ENCODE assay signal across 16 cellular contexts in genomic region chr7:76269895-76270294, GRCh38. TPM values are rescaled to one million over a fixed set of nuclear protein-coding genes. Genes with fewer than 3 reads are reported as not detected.
A peak's percentile ranks its signal among the peaks of the same experiment; 100 is the strongest.
DNase-seq lines count a peak whose midpoint lies in the region; ATAC-seq, FAIRE-seq and TF ChIP-seq lines count a peak whose summit lies in the region.
"Had no signal": no experiment of that assay in that cellular context is flagged by ENCODE, and none has a peak within 500 bp of the region (broad histone marks: within the 10 kb centered on the region; RNA-seq: fewer than 3 reads in every experiment).

No MANE protein-coding gene starts in this region.

- no peak overlapping the region for H2AK5ac ChIP-seq in H1 (ENCODE audit: low read depth, low read length)

- no peak overlapping the region; the same call in 1 of the 2 replicates for H3K18ac ChIP-seq in H1 (ENCODE audit: extremely low read depth, low read length)

- no peak overlapping the region for H3K56ac ChIP-seq in H1 (replicated peaks; ENCODE audit: insufficient read length, low read depth, low read length)

- no peak overlapping the region for H3K4ac ChIP-seq in H1 (replicated peaks; ENCODE audit: insufficient read length, low read depth, low read length)

- H4K20me1 ChIP-seq in H1 (replicated peaks in 1 of 2; ENCODE audit: control insufficient read depth in 1 of 2, insufficient read depth in 2 of 2, low read length in 2 of 2): no peaks in the 10 kb centered on the region

- POLR2A ChIA-PET in H1 (lab: Charles Lee; ENCODE audit: partially characterized antibody): interaction anchor here (1.2 to 2.1 kb wide), 6 partner anchors 12 to 50 kb away, joined by 3 to 11 read pairs (median 6); no protein-coding TSS in a partner anchor

- peaks cover 31% of the 10 kb centered on the region for H3K4me1 Mint-ChIP-seq in nephron
- peaks cover 5% of the 10 kb centered on the region for H3K4me1 Mint-ChIP-seq in type B pancreatic cell (ENCODE audit: unreplicated experiment)
- H3K4me1 Mint-ChIP-seq in immature natural killer cell: no peaks in the 10 kb centered on the region

- no peaks in the 10 kb centered on the region for H3K79me1 ChIP-seq in H1 (ENCODE audit: low read depth, low read length)

- H2BK20ac ChIP-seq in H1 (ENCODE audit: low read length): no peak overlapping the region

- peaks cover 10% of the 10 kb centered on the region; the same call in 1 of the 2 replicates for H3K23me2 ChIP-seq in H1 (ENCODE audit: low read depth, low read length)

- peaks cover 3% of the 10 kb centered on the region for H3K4me1 ChIP-seq in RWPE2 (ENCODE audit: insufficient read depth, poor library complexity, severe bottlenecking)
- peaks cover 7 to 32% (median 22%) of the 10 kb centered on the region in 4 experiments for H3K4me1 ChIP-seq in H1 (replicated peaks in 1 of 4; ENCODE audit: control insufficient read depth in 3 of 4, insufficient read depth in 4 of 4, low read length in 3 of 4)

- H4K8ac ChIP-seq in H1 (ENCODE audit: extremely low read depth, insufficient read depth, low read length): no peak overlapping the region; the same call in 1 of the 2 replicates

- TF ChIP-seq CTCF in RWPE2 (IDR thresholded peaks at IDR 0.05; ENCODE audit: poor library complexity, severe bottlenecking) (no peak), H1 (IDR thresholded peaks at IDR 0.05; ENCODE audit: control extremely low read depth in 1 of 3, insufficient read depth in 1 of 3, low read depth in 1 of 3, low read length in 3 of 3) (no peak), nephron (IDR thresholded peaks at IDR 0.05; ENCODE audit: unreplicated experiment in 3 of 3) (no peak), type B pancreatic cell (conservative IDR thresholded peaks at IDR 0.05) (no peak)

- peaks cover 6% of the 10 kb centered on the region for H3K27me3 ChIP-seq in RWPE2 (ENCODE audit: insufficient read depth, poor library complexity, severe bottlenecking)
- H3K27me3 ChIP-seq in H1 (replicated peaks in 1 of 4; ENCODE audit: control insufficient read depth in 3 of 4, extremely low read depth in 1 of 4, insufficient read depth in 3 of 4, low read length in 3 of 4): peaks cover 0 to 5% (median 3%) of the 10 kb centered on the region in 4 experiments; a peak in 4 of 7 replicates

- no peak for TF ChIP-seq RAD21 in H1 (IDR thresholded peaks at IDR 0.05 in 1 of 2, conservative IDR thresholded peaks at IDR 0.05 in 1 of 2; ENCODE audit: low read depth in 2 of 2, low read length in 2 of 2)

- H4K5ac ChIP-seq in H1 (ENCODE audit: insufficient read length, low read depth, low read length): no peak overlapping the region

- no peak overlapping the region for H3K14ac ChIP-seq in H1 (ENCODE audit: insufficient read length)

- no peak overlapping the region; a peak in 1 of 4 replicates for H3K4me2 ChIP-seq in H1 (ENCODE audit: insufficient read depth in 1 of 2, low read depth in 2 of 2, low read length in 2 of 2)
- H3K4me2 ChIP-seq: KMS-11 had no signal

- no peak overlapping the region; the same call in 1 of the 2 replicates for H2BK12ac ChIP-seq in H1 (ENCODE audit: low read depth, low read length)

- H3K36me3 ChIP-seq in RWPE2 (ENCODE audit: low read depth) (no peaks in the 10 kb centered on the region), H1 (ENCODE audit: control insufficient read depth in 2 of 4, insufficient read depth in 4 of 4, low read length in 3 of 4) (no peaks in the 10 kb centered on the region)

- H3K27me3 Mint-ChIP-seq in nephron (ENCODE audit: low read depth) (peaks cover 82% of the 10 kb centered on the region), type B pancreatic cell (peaks cover 74% of the 10 kb centered on the region), immature natural killer cell (ENCODE audit: low read depth in 3 of 3) (peaks cover 7 to 11% (median 8%) of the 10 kb centered on the region in 3 donors)

- H3K36me3 Mint-ChIP-seq in nephron (ENCODE audit: low read depth) (no peaks in the 10 kb centered on the region), type B pancreatic cell (no peaks in the 10 kb centered on the region), immature natural killer cell (no peaks in the 10 kb centered on the region)
- H3K36me3 Mint-ChIP-seq: CD4-positive, CD25-positive, alpha-beta regulatory T cell had no signal

- H3K27ac Mint-ChIP-seq in nephron: peak overlapping the region; percentile 48 to 71 (median 70)
- H3K27ac Mint-ChIP-seq in type B pancreatic cell: no peak overlapping the region
- H3K27ac Mint-ChIP-seq in immature natural killer cell: no peak overlapping the region
- H3K27ac Mint-ChIP-seq: B cell; CD4-positive, CD25-positive, alpha-beta regulatory T cell had no signal

- TF ChIP-seq POLR2A in H1 (IDR thresholded peaks at IDR 0.05; ENCODE audit: control extremely low read depth in 1 of 2, low read depth in 2 of 2, low read length in 2 of 2): no peak

- FAIRE-seq in H1 (lab: Jason Lieb, UNC): no peak
- no peak for FAIRE-seq in RCC 7860 (lab: Jason Lieb, UNC)

- H3K23ac ChIP-seq in H1 (ENCODE audit: insufficient read length): no peak overlapping the region

- H3K27ac ChIP-seq in RWPE2 (ENCODE audit: poor library complexity, severe bottlenecking): no peak overlapping the region
- no peak overlapping the region for H3K27ac ChIP-seq in H1 (ENCODE audit: low read depth, low read length)
- H3K27ac ChIP-seq: KMS-11 had no signal

- H3K4me3 Mint-ChIP-seq in nephron (peak overlapping the region; percentile 51 to 74 (median 63)), type B pancreatic cell (peak overlapping the region; percentile 8), immature natural killer cell (no peak overlapping the region)
- H3K4me3 Mint-ChIP-seq: B cell; CD4-positive, CD25-positive, alpha-beta regulatory T cell had no signal

- H2BK5ac ChIP-seq in H1 (ENCODE audit: low read depth, low read length): 0 out of 2 replicates have a peak overlapping the region, but pooled peaks have one; percentile 4

- ATAC-seq in RWPE2 (ENCODE audit: low read depth): peak; percentile 40; the same call in 2 of the 3 replicates
- ATAC-seq: PC-3 had no signal

- H2AFZ ChIP-seq in H1 (ENCODE audit: low read length): no peak overlapping the region

- no peak overlapping the region for H2BK15ac ChIP-seq in H1 (ENCODE audit: low read length)

- DNase-seq in RWPE2 (ENCODE audit: low spot score) (no peak), H1 (ENCODE audit: low read depth in 1 of 2, low spot score in 2 of 2) (no peak), type B pancreatic cell (ENCODE audit: extremely low spot score, unreplicated experiment) (no peak), immature natural killer cell (no peak), RCC 7860 (ENCODE audit: low spot score) (no peak), HPDE6-E6E7 (ENCODE audit: extremely low spot score) (no peak)
- DNase-seq: Caco-2; CD4-positive, CD25-positive, alpha-beta regulatory T cell; NCI-H1092; NCI-H146; NCI-H2081; NCI-H748 treated with DMSO at 0.1 percent for 48 hours; PC-3 had no signal

- H3K9ac ChIP-seq in H1 (replicated peaks in 1 of 4; ENCODE audit: extremely low read depth in 1 of 4, low read depth in 3 of 4, low read length in 3 of 4): 0 out of 7 replicates have a peak overlapping the region, but pooled peaks of 1 of the 4 experiments have one; percentile 10
- H3K9ac ChIP-seq: KMS-11 had no signal

- no peak overlapping the region for H4K91ac ChIP-seq in H1 (replicated peaks; ENCODE audit: insufficient read length, low read length)

- H3K9me3 Mint-ChIP-seq in nephron: no peaks in the 10 kb centered on the region
- no peaks in the 10 kb centered on the region for H3K9me3 Mint-ChIP-seq in type B pancreatic cell
- no peaks in the 10 kb centered on the region for H3K9me3 Mint-ChIP-seq in immature natural killer cell
- H3K9me3 Mint-ChIP-seq: CD4-positive, CD25-positive, alpha-beta regulatory T cell had no signal

- WGBS in H1 (ENCODE audit: extremely low coverage in 1 of 2, insufficient coverage in 1 of 2, insufficient read length in 1 of 2, insufficient replicate concordance in 2 of 2, low coverage in 1 of 2, low lambda C conversion rate in 2 of 2, missing lambda C conversion rate in 1 of 2), 2 experiments: 42% methylated on average over 5 of the region's 5 CpGs; no CpG with 5 or more reads in 1 of the 2 experiments

- no peaks in the 10 kb centered on the region for H3K79me2 ChIP-seq in H1 (ENCODE audit: control insufficient read depth in 1 of 2, insufficient read depth in 2 of 2, low read length in 2 of 2)

- CTCF ChIA-PET in H1 (lab: Charles Lee; ENCODE audit: partially characterized antibody): interaction anchor here (0.6 to 4.8 kb wide), 13 partner anchors 9 to 103 kb away, joined by 3 to 26 read pairs (median 4); partner anchors contain the start of gene SRRM3

- no peaks in the 10 kb centered on the region for H3K9me3 ChIP-seq in RWPE2 (ENCODE audit: severe bottlenecking)
- H3K9me3 ChIP-seq in H1 (ENCODE audit: insufficient read depth in 2 of 2, low read depth in 1 of 2, low read length in 1 of 2): no peaks in the 10 kb centered on the region
- H3K9me3 ChIP-seq: Caco-2 had no signal

- no peak overlapping the region for H3K4me3 ChIP-seq in RWPE2 (ENCODE audit: severe bottlenecking)
- H3K4me3 ChIP-seq in H1 (ENCODE audit: extremely low read depth in 1 of 4, insufficient read depth in 2 of 4, low read depth in 3 of 4, low read length in 4 of 4): no peak overlapping the region

- no peak for TF ChIP-seq EP300 in H1 (IDR thresholded peaks at IDR 0.05; ENCODE audit: borderline replicate concordance in 1 of 2, low read depth in 2 of 2, low read length in 2 of 2)

- H2BK120ac ChIP-seq in H1 (replicated peaks; ENCODE audit: low read depth, low read length): no peak overlapping the region

TF ChIP-seq in H1, 55 proteins besides CTCF, POLR2A, EP300 and RAD21 (continues in another document):
- TF ChIP-seq JUN (IDR thresholded peaks at IDR 0.05; ENCODE audit: low read depth, low read length): no peak
- TF ChIP-seq TAF1 (IDR thresholded peaks at IDR 0.05; ENCODE audit: low read depth, low read length): no peak
- TF ChIP-seq GTF2F1 (IDR thresholded peaks at IDR 0.05; ENCODE audit: borderline replicate concordance, low read depth, low read length): no peak
- TF ChIP-seq SIN3A (conservative IDR thresholded peaks at IDR 0.05 in 1 of 2, IDR thresholded peaks at IDR 0.05 in 1 of 2; ENCODE audit: low read depth in 1 of 2, low read length in 2 of 2): no peak
- no peak for TF ChIP-seq SP4 (IDR thresholded peaks at IDR 0.05; ENCODE audit: low read length)
- no peak for TF ChIP-seq ZNF274 (IDR thresholded peaks at IDR 0.05; ENCODE audit: borderline replicate concordance, extremely low read depth, low read length)

RNA-seq across cellular contexts. Expression of gene HSPB1, which starts 32.6 kb away (rescaled TPM):
- total RNA-seq in H1 (2021; fragmentation: NEBNext Ultra II Directional; extraction: Animal tissue kit (Norgen Biotek cat#: 25700)): 165 and 194 TPM in 2 replicates
- polyA plus RNA-seq in H1 (2011; rRNA removed) (254 and 440 TPM in 2 replicates), immature natural killer cell (10 to 100 TPM; 11.2 to 49.8 (median 34.6) TPM)
- 140 TPM for polyA plus RNA-seq in H1 (2011; cell fraction: cytosol; rRNA removed)
- 158 TPM for polyA plus RNA-seq in H1 (2011; cell fraction: nucleus; rRNA removed)
- 103 to 239 TPM (median 205 TPM) in 4 replicates for polyA plus RNA-seq in H1 (2012, experiment 1 of 2)
- 130 TPM for polyA plus RNA-seq in H1 (2012, experiment 2 of 2)
- polyA plus RNA-seq in H1 (2013, experiment 1 of 2): 200 TPM
- 202 TPM for polyA plus RNA-seq in H1 (2013, experiment 2 of 2)
- 12.2 and 16.7 TPM in 2 replicates for polyA minus RNA-seq in H1 (2011; rRNA and poly(A)+ RNA removed)
- 52.6 TPM for polyA minus RNA-seq in H1 (2011; cell fraction: cytosol; rRNA and poly(A)+ RNA removed)
- polyA minus RNA-seq in H1 (2011; cell fraction: nucleus; rRNA and poly(A)+ RNA removed): 46.7 TPM
- total RNA-seq in type B pancreatic cell (ENCODE audit: low replicate concordance): 228 and 315 TPM in 2 replicates

Comparison
In these comparisons a context has a peak if more than half of its experiments do, and no peak if none do; other contexts are left out.
1. H3K27ac Mint-ChIP-seq: peak in nephron (3 of 3); none in type B pancreatic cell (single experiment) and immature natural killer cell (0 of 6).
2. H3K4me3 Mint-ChIP-seq: peak in nephron (3 of 3) and type B pancreatic cell (single experiment); none in immature natural killer cell (0 of 5).